9 cellular contexts compared by ENCODE assay signal in the genomic region with DNA sequence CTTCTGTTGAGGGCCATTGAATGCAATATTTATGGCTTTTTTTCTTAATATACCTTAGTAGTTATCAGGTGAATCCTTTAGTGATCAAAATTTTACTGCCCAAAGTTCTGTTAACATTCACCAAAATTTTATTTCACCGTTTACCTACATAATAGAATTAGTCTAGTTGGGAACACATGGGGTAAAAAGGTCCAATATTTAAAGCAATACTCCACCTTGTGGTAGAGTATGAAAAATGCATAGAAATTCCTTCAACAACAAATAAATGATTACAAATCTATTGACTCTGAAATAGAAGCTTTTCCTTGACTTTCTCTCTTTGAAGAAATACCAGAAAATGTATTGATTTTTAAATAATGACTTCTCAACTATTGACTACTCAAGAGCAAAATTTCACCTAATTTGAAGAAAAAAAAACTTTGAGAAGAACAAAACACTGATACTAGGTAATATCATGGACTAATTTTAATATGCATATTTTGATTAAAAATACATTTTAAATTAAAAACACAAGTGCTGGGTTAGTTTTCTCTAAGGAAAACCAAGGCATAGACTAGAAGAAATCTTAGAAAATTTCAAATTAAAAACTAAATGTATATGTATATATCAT. TPM values are rescaled to one million over a fixed set of nuclear protein-coding genes. Genes with fewer than 3 reads are reported as not detected.
DNase-seq lines count a peak whose midpoint lies in the region; ATAC-seq and TF ChIP-seq lines count a peak whose summit lies in the region.
"Had no signal": no experiment of that assay in that cellular context is flagged by ENCODE, and none has a peak within 500 bp of the region (broad histone marks: within the 10 kb centered on the region; RNA-seq: fewer than 3 reads in every experiment).

No MANE protein-coding gene starts in this region.

- TF ChIP-seq POLR2A in right lobe of liver (IDR thresholded peaks at IDR 0.05) (no peak), ovary (IDR thresholded peaks at IDR 0.05) (no peak)

- WGBS in right lobe of liver (ENCODE audit: insufficient coverage, low coverage, low lambda C conversion rate, missing lambda C conversion rate) = 5% methylated on average over 1 of the region's 1 CpG
- 3 to 6% (median 3%) methylated on average over 1 of the region's 1 CpG for WGBS in ovary, 3 donors

- TF ChIP-seq CTCF in astrocyte of the spinal cord (IDR thresholded peaks at IDR 0.05; ENCODE audit: low read depth, low read length) (peak; percentile 48), right lobe of liver (IDR thresholded peaks at IDR 0.05) (peak; percentile 41 to 72 (median 62)), ovary (IDR thresholded peaks at IDR 0.05) (peak in 1 of 3 donors; percentile 13)

- no peaks in the 10 kb centered on the region for H3K36me3 ChIP-seq in right lobe of liver
- no peaks in the 10 kb centered on the region for H3K36me3 ChIP-seq in ovary

- DNase-seq in NOMO-1 treated with DMSO at 0.1 percent for 48 hours (lab: John Stamatoyannopoulos, UW; ENCODE audit: unreplicated experiment) (peak; percentile 40), NOMO-1 treated with dmso at 0.1 percent for 144 hours (lab: John Stamatoyannopoulos, UW; ENCODE audit: unreplicated experiment) (no peak), NCI-H2107 treated with DMSO at 0.1 percent for 48 hours (lab: John Stamatoyannopoulos, UW; ENCODE audit: unreplicated experiment) (peak; percentile 35), astrocyte of the spinal cord (ENCODE audit: low read depth, low spot score) (peak; percentile 57), right lobe of liver (no peak), NCI-H1436 treated with DMSO at 0.1 percent for 48 hours (lab: John Stamatoyannopoulos, UW) (no peak), ovary (no peak)
- DNase-seq: activated naive CD8-positive, alpha-beta T cell treated with anti-CD3 and anti-CD28 coated beads, Interleukin-2, amount 10 ng/mL, durations not matched to agents 7 days and 5 days had no signal

- intact Hi-C loops in right lobe of liver (cut with DNase I) (no loop called here), ovary (cut with DNase I) (no loop called here)

- no peak overlapping the region for H3K4me3 ChIP-seq in astrocyte of the spinal cord (ENCODE audit: low read depth, low read length)
- no peak overlapping the region for H3K4me3 ChIP-seq in right lobe of liver
- no peak overlapping the region for H3K4me3 ChIP-seq in ovary

- no peak for TF ChIP-seq EP300 in ovary (IDR thresholded peaks at IDR 0.05)

- H3K27ac ChIP-seq in right lobe of liver (no peak overlapping the region), ovary (no peak overlapping the region)

- in situ Hi-C loops in astrocyte of the spinal cord (cut with HindIII; ENCODE audit: low sequenced_read_pairs) = no loop called here

- no peaks in the 10 kb centered on the region for H3K9me3 ChIP-seq in right lobe of liver
- H3K9me3 ChIP-seq in ovary = no peaks in the 10 kb centered on the region

- H3K27me3 ChIP-seq in right lobe of liver (no peaks in the 10 kb centered on the region), ovary (no peaks in the 10 kb centered on the region)

- H3K4me1 ChIP-seq in right lobe of liver = no peaks in the 10 kb centered on the region
- no peaks in the 10 kb centered on the region for H3K4me1 ChIP-seq in ovary (ENCODE audit: insufficient read depth)

- ATAC-seq in HG02798 (IDR thresholded peaks at IDR 0.05; ENCODE audit: poor library complexity, unreplicated experiment) = peak; percentile 55
- ATAC-seq in right lobe of liver = peak; percentile 33 to 64 (median 63)

RNA-seq across cellular contexts. Expression of a gene that starts 43.3 kb away (rescaled TPM):
- 10 to 100 TPM in 1 of 6 experiments, 1 to 10 TPM in 5; 2.9 to 10.1 (median 6.2) TPM for total RNA-seq in right lobe of liver
- total RNA-seq in ovary = 10 to 100 TPM in 6 of 7 donors, 1 to 10 TPM in 1; 9.5 to 23.5 (median 14.4) TPM
- 1 to 10 TPM; 5.9 to 9.9 TPM for polyA plus RNA-seq in ovary

Comparison
In these comparisons a context has a peak if more than half of its experiments do, and no peak if none do; other contexts are left out.
1. DNase-seq: peak in NOMO-1 treated with DMSO at 0.1 percent for 48 hours (single experiment), NCI-H2107 treated with DMSO at 0.1 percent for 48 hours (single experiment) and astrocyte of the spinal cord (single experiment); none in NOMO-1 treated with dmso at 0.1 percent for 144 hours (single experiment), right lobe of liver (0 of 3), NCI-H1436 treated with DMSO at 0.1 percent for 48 hours (single experiment) and ovary (0 of 5).